13 cellular contexts compared by ENCODE assay signal in genomic region chr20:49951160-49951559, GRCh38. TPM values are rescaled to one million over a fixed set of nuclear protein-coding genes. Genes with fewer than 3 reads are reported as not detected.
DNase-seq lines count a peak whose midpoint lies in the region; ATAC-seq and TF ChIP-seq lines count a peak whose summit lies in the region.
"Had no signal": no experiment of that assay in that cellular context is flagged by ENCODE, and none has a peak within 500 bp of the region (broad histone marks: within the 10 kb centered on the region; RNA-seq: fewer than 3 reads in every experiment).

No MANE protein-coding gene starts in this region.

- peaks cover 57% of the 10 kb centered on the region for H3K36me3 Mint-ChIP-seq in activated CD4-positive, alpha-beta T cell treated with anti-CD3 and anti-CD28 coated beads for 36 hours (ENCODE audit: low read depth)

- H4K20me1 ChIP-seq in osteoblast (ENCODE audit: insufficient read depth, low read length) = peaks cover 21% of the 10 kb centered on the region

- H3K27me3 ChIP-seq in osteoblast (ENCODE audit: insufficient read depth, low read length) = no peaks in the 10 kb centered on the region

- H3K4me1 Mint-ChIP-seq in activated CD4-positive, alpha-beta T cell treated with anti-CD3 and anti-CD28 coated beads for 36 hours = peaks cover 17% of the 10 kb centered on the region

- peak overlapping the region; percentile 31 for H3K4me2 ChIP-seq in osteoblast (ENCODE audit: insufficient read depth, low read length)

- POLR2A ChIA-PET in activated CD4-positive, alpha-beta T cell treated with anti-CD3 and anti-CD28 coated beads for 36 hours (lab: Charles Lee) = interaction anchor here (0.5 to 0.6 kb wide), 3 partner anchors 8 to 11 kb away, joined by 4 to 9 read pairs (median 5); no protein-coding TSS in a partner anchor

- H3K27ac ChIP-seq in osteoblast (ENCODE audit: low read depth, low read length) = peak overlapping the region; percentile 74
- H3K27ac ChIP-seq: HL-60 had no signal

- no peaks in the 10 kb centered on the region for H3K27me3 Mint-ChIP-seq in activated CD4-positive, alpha-beta T cell treated with anti-CD3 and anti-CD28 coated beads for 36 hours
- H3K27me3 Mint-ChIP-seq: T-helper 17 cell had no signal

- no peak for TF ChIP-seq CTCF in cardiac fibroblast (IDR thresholded peaks at IDR 0.05; ENCODE audit: low read depth, low read length)
- no peak for TF ChIP-seq CTCF in osteoblast (IDR thresholded peaks at IDR 0.05; ENCODE audit: extremely low read depth, low read depth, low read length)

- H3K4me1 ChIP-seq in osteoblast (ENCODE audit: insufficient read depth, low read length) = peaks cover 42% of the 10 kb centered on the region

- H3K4me3 Mint-ChIP-seq in activated CD4-positive, alpha-beta T cell treated with anti-CD3 and anti-CD28 coated beads for 36 hours = no peak overlapping the region
- H3K4me3 Mint-ChIP-seq: T-helper 17 cell had no signal

- H2AFZ ChIP-seq in osteoblast (ENCODE audit: low read length) = no peak overlapping the region

- peaks cover 14% of the 10 kb centered on the region for H3K79me2 ChIP-seq in osteoblast (ENCODE audit: insufficient read depth, low read length)

- no peaks in the 10 kb centered on the region for H3K9me3 Mint-ChIP-seq in activated CD4-positive, alpha-beta T cell treated with anti-CD3 and anti-CD28 coated beads for 36 hours (ENCODE audit: low read depth)

- H3K36me3 ChIP-seq in osteoblast (ENCODE audit: insufficient read depth, low read length) = peaks cover 71% of the 10 kb centered on the region

- intact Hi-C loops in activated CD4-positive, alpha-beta T cell treated with anti-CD3 and anti-CD28 coated beads for 36 hours (cut with DNase I, micrococcal nuclease) = loop anchor here (1.0 kb wide), 1 partner anchor 15 kb away; the partner anchor contains the start of gene RNF114 (in 2 of the 2)

- CTCF ChIA-PET in activated CD4-positive, alpha-beta T cell treated with anti-CD3 and anti-CD28 coated beads for 36 hours (lab: Charles Lee) = interaction anchor here (0.5 to 1.3 kb wide), 7 partner anchors 9 to 155 kb away, joined by 3 to 8 read pairs (median 3); no protein-coding TSS in a partner anchor

- H3K4me3 ChIP-seq in cardiac fibroblast (replicated peaks in 1 of 2; ENCODE audit: low read depth in 2 of 2, low read length in 2 of 2) (no peak overlapping the region), osteoblast (ENCODE audit: insufficient read depth, low read length) (no peak overlapping the region)

- DNase-seq in activated CD4-positive, alpha-beta T cell treated with anti-CD3 and anti-CD28 coated beads for 36 hours = no peak
- no peak for DNase-seq in activated CD4-positive, alpha-beta T cell treated with anti-CD3 and anti-CD28 coated beads for 1 hour
- peak; percentile 73 for DNase-seq in LHCN-M2 (ENCODE audit: low read depth)
- peak; percentile 33 to 75 for DNase-seq in cardiac fibroblast (ENCODE audit: low read depth in 2 of 2)
- DNase-seq in osteoblast (ENCODE audit: insufficient read length, low spot score, missing footprints) = peak; percentile 85
- DNase-seq in COR-L47 (lab: John Stamatoyannopoulos, UW) = no peak
- DNase-seq: effector memory CD4-positive, alpha-beta T cell; MV-4-11; NCI-H345; T-helper 17 cell had no signal

- H3K9me3 ChIP-seq in osteoblast (ENCODE audit: low read depth, low read length) = no peaks in the 10 kb centered on the region

- peak overlapping the region; percentile 39 for H3K27ac Mint-ChIP-seq in activated CD4-positive, alpha-beta T cell treated with anti-CD3 and anti-CD28 coated beads for 36 hours
- H3K27ac Mint-ChIP-seq: T-helper 17 cell had no signal

- peak; percentile 93 for ATAC-seq in activated CD4-positive, alpha-beta T cell treated with anti-CD3 and anti-CD28 coated beads for 36 hours
- ATAC-seq in GM18868 (IDR thresholded peaks at IDR 0.05; ENCODE audit: unreplicated experiment) (no peak), HG03045 (IDR thresholded peaks at IDR 0.05; ENCODE audit: unreplicated experiment) (no peak)
- ATAC-seq: T-helper 17 cell had no signal

RNA-seq across cellular contexts. Expression of gene RNF114, which starts 15.0 kb away (rescaled TPM):
- 10 to 100 TPM; 47.5 to 66.6 TPM for total RNA-seq in activated CD4-positive, alpha-beta T cell treated with anti-CD3 and anti-CD28 coated beads for 36 hours
- total RNA-seq in LHCN-M2 (2014; rRNA removed) = 98.2 and 99.3 TPM in 2 replicates
- polyA plus RNA-seq in LHCN-M2 (2012) = 36.6 TPM
- 46.9 and 78.5 TPM in 2 replicates for total RNA-seq in osteoblast

RNA-seq across cellular contexts. Expression of gene SNAI1, which starts 31.6 kb away (rescaled TPM):
- total RNA-seq in activated CD4-positive, alpha-beta T cell treated with anti-CD3 and anti-CD28 coated beads for 36 hours = under 1 TPM; 0.25 to 0.34 TPM
- total RNA-seq in LHCN-M2 (2014; rRNA removed) (not detected in 2 replicates), osteoblast (1.8 and 2.1 TPM in 2 replicates)
- not detected for polyA plus RNA-seq in LHCN-M2 (2012)

RNA-seq across cellular contexts. Expression of gene SPATA2, which starts 35.8 kb away (rescaled TPM):
- total RNA-seq in activated CD4-positive, alpha-beta T cell treated with anti-CD3 and anti-CD28 coated beads for 36 hours = 10 to 100 TPM in 1 of 2 experiments, 1 to 10 TPM in 1; 8.7 to 10.1 TPM
- total RNA-seq in LHCN-M2 (2014; rRNA removed) (3.7 and 4.1 TPM in 2 replicates), osteoblast (3.2 and 3.3 TPM in 2 replicates)
- polyA plus RNA-seq in LHCN-M2 (2012) = 3.5 TPM

Comparison
In these comparisons a context has a peak if more than half of its experiments do, and no peak if none do; other contexts are left out.
1. DNase-seq: peak in LHCN-M2 (single experiment), cardiac fibroblast (2 of 2) and osteoblast (single experiment); none in activated CD4-positive, alpha-beta T cell treated with anti-CD3 and anti-CD28 coated beads for 36 hours (single experiment), activated CD4-positive, alpha-beta T cell treated with anti-CD3 and anti-CD28 coated beads for 1 hour (single experiment) and COR-L47 (single experiment).